ENCODE assay signal across 6 cellular contexts in the genomic region with DNA sequence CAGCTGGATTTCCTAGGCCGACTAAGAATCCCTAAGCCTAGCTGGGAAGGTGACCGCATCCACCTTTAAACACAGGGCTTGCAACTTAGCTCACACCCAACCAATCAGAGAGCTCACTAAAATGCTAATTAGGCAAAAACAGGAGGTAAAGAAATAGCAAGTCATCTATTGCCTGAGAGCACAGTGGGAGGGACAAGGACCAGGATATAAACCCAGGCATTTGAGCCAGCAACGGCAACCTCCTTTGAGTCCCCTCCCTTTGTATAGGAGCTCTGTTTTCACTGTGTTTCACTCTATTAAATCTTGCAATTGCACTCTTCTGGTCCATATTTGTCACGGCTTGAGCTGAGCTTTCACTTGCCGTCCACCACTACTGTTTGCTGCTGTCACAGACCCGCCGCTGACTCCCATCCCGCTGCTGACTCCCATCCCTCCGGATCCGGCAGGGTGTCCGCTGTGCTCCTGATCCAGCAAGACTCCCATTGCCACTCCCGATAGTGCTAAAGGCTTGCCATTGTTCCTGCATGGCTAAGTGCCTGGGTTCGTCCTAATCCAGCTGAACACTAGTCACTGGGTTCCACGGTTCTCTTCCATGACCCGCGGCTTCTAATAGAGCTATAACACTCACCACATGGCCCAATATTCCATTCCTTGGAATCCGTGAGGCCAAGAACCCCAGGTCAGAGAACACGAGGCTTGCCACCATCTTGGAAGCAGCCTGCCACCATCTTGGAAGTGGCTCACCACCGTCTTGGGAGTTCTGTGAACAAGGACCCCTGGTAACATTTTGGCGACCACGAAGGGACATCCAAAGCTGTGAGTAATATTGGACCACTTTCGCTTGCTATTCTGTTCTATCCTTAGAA.
DNase-seq lines count a peak whose midpoint lies in the region; ATAC-seq lines count a peak whose summit lies in the region.
"Not testable (repeated sequence)": the region's sequence is repeated elsewhere in the genome, so short reads cannot be mapped to it uniquely, and the experiment has no call there.

No MANE protein-coding gene starts in this region.

- in situ Hi-C loops in SK-MEL-5 (cut with HindIII; ENCODE audit: low pct_unique_long_range_greater_than_20kb, low sequenced_read_pairs) = not testable (repeated sequence)

- ATAC-seq in Right ventricle myocardium inferior = not testable (repeated sequence)

- intact Hi-C loops in Right ventricle myocardium inferior (cut with DNase I) = not testable (repeated sequence)

- DNase-seq in DMS53 (lab: John Stamatoyannopoulos, UW) (peak; percentile 67), Daoy (ENCODE audit: low read depth) (peak; percentile 50), NCI-H1105 treated with DMSO at 0.1 percent for 48 hours (lab: John Stamatoyannopoulos, UW) (peak; percentile 50), NCI-H146 treated with DMSO at 0.1 percent for 48 hours (lab: John Stamatoyannopoulos, UW; ENCODE audit: unreplicated experiment) (peak; percentile 92), SK-MEL-5 (ENCODE audit: low read depth, low spot score) (peak; percentile 32), Right ventricle myocardium inferior (ENCODE audit: missing footprints) (peak; percentile 17)

Comparison
In these comparisons a context has a peak if more than half of its experiments do, and no peak if none do; other contexts are left out.
1. DNase-seq: peak in every context shown above with its lines; median percentile 92 in NCI-H146 treated with DMSO at 0.1 percent for 48 hours; 67 in DMS53; 50 in Daoy; 50 in NCI-H1105 treated with DMSO at 0.1 percent for 48 hours; 32 in SK-MEL-5; 17 in Right ventricle myocardium inferior.